8 cellular contexts compared by ENCODE assay signal in genomic region chr5:134174841-134175839, GRCh38. TPM values are rescaled to one million over a fixed set of nuclear protein-coding genes. Genes with fewer than 3 reads are reported as not detected.
DNase-seq lines count a peak whose midpoint lies in the region; ATAC-seq and TF ChIP-seq lines count a peak whose summit lies in the region.

No MANE protein-coding gene starts in this region.

- H3K4me1 ChIP-seq in A673 (ENCODE audit: insufficient read depth, low read length, poor library complexity, severe bottlenecking) (peaks cover 20% of the 10 kb centered on the region), GM23248 (ENCODE audit: insufficient read depth) (peaks cover 17% of the 10 kb centered on the region), parathyroid adenoma (peaks cover 4% of the 10 kb centered on the region)

- H3K9me3 ChIP-seq in A673 (ENCODE audit: low read depth, low read length, poor library complexity, severe bottlenecking) (no peaks in the 10 kb centered on the region), GM23248 (ENCODE audit: low read depth) (no peaks in the 10 kb centered on the region), SK-N-MC (ENCODE audit: low read depth, low read length) (no peaks in the 10 kb centered on the region), parathyroid adenoma (ENCODE audit: control insufficient read depth, low read length) (no peaks in the 10 kb centered on the region)

- DNase-seq in A673 (ENCODE audit: low spot score) (peak; percentile 43), GM23248 (peak; percentile 63), SK-N-MC (ENCODE audit: low read depth, low spot score) (no peak), erythroblast (lab: John Stamatoyannopoulos, UW) (peak; percentile 62 to 73), DMS153 (lab: John Stamatoyannopoulos, UW) (no peak)

- intact Hi-C loops in A673 (cut with micrococcal nuclease; ENCODE audit: unreplicated experiment), result no loop called here

- peak overlapping the region; percentile 100 for H3K27ac ChIP-seq in A673 (ENCODE audit: low read depth, low read length, poor library complexity, severe bottlenecking)
- peak overlapping the region; percentile 91 for H3K27ac ChIP-seq in GM23248
- peak overlapping the region; percentile 32; the same call in 1 of the 2 replicates for H3K27ac ChIP-seq in SK-N-MC
- peak overlapping the region; percentile 99 for H3K27ac ChIP-seq in parathyroid adenoma

- H3K9ac ChIP-seq in GM23248 (peak overlapping the region; percentile 95), SK-N-MC (ENCODE audit: insufficient read length) (peak overlapping the region; percentile 97), parathyroid adenoma (peak overlapping the region; percentile 91)

- 11% methylated on average over 10 of the region's 10 CpGs for WGBS in GM23248 (ENCODE audit: low coverage in 1 of 2, low lambda C conversion rate in 2 of 2, missing lambda C conversion rate in 2 of 2), 2 experiments

- no peak for TF ChIP-seq CTCF in A673 (conservative IDR thresholded peaks at IDR 0.05; ENCODE audit: low read depth, low read length)
- no peak for TF ChIP-seq CTCF in parathyroid adenoma (IDR thresholded peaks at IDR 0.05)

- in situ Hi-C loops in GM23248 (cut with MboI), result loop anchor here (25.0 kb wide), 1 partner anchor 412 kb away; no protein-coding TSS in a partner anchor

- H3K4me3 ChIP-seq in A673 (ENCODE audit: low read depth, low read length, poor library complexity, severe bottlenecking) (peak overlapping the region; percentile 88), GM23248 (peak overlapping the region; percentile 87), SK-N-MC (peak overlapping the region; percentile 85), parathyroid adenoma (ENCODE audit: low read depth, low read length) (peak overlapping the region; percentile 95)

- H3K4me2 ChIP-seq in GM23248 (ENCODE audit: unreplicated experiment), result peak overlapping the region; percentile 96
- H3K4me2 ChIP-seq in parathyroid adenoma (ENCODE audit: low read length), result peak overlapping the region; percentile 83

- H3K36me3 ChIP-seq in A673 (ENCODE audit: insufficient read depth, low read length, poor library complexity, severe bottlenecking) (peaks cover 36% of the 10 kb centered on the region), GM23248 (ENCODE audit: low read depth) (peaks cover 23% of the 10 kb centered on the region), SK-N-MC (ENCODE audit: insufficient read depth, low read length) (peaks cover 41% of the 10 kb centered on the region), parathyroid adenoma (ENCODE audit: control insufficient read depth, insufficient read depth, low read length) (no peaks in the 10 kb centered on the region)

- ATAC-seq in GM21360 (IDR thresholded peaks at IDR 0.05; ENCODE audit: unreplicated experiment), result no peak
- ATAC-seq in activated CD4-positive, CD25-positive, alpha-beta regulatory T cell treated with anti-CD3 and anti-CD28 coated beads, Interleukin-2, amount 50 U/mL, for 24 hours, result no peak

- H2AFZ ChIP-seq in GM23248 (no peak overlapping the region), parathyroid adenoma (no peak overlapping the region)

- CTCF ChIA-PET in A673 (lab: Charles Lee), result no interaction called here

- no peak for TF ChIP-seq POLR2A in erythroblast (IDR thresholded peaks at IDR 0.05; ENCODE audit: low read length)

- TSS peak; percentile 53 for BruUV-seq in A673 (replicated peaks; lab: Mats Ljungman, UMichigan)

- H4K20me1 ChIP-seq in GM23248 (ENCODE audit: insufficient read depth), result peaks cover 17% of the 10 kb centered on the region

- peaks cover 26% of the 10 kb centered on the region for H3F3A ChIP-seq in GM23248 (ENCODE audit: insufficient read depth)

- H3K79me2 ChIP-seq in GM23248 (ENCODE audit: insufficient read depth) (peaks cover 66% of the 10 kb centered on the region), parathyroid adenoma (peaks cover 32% of the 10 kb centered on the region)

- POLR2A ChIA-PET in A673 (lab: Charles Lee; ENCODE audit: low non-redundant PET), result no interaction called here

- no peaks in the 10 kb centered on the region for H3K9me2 ChIP-seq in GM23248 (ENCODE audit: insufficient read depth)

- H3K27me3 ChIP-seq in A673 (replicated peaks; ENCODE audit: insufficient read depth, low read depth, low read length, poor library complexity), result no peaks in the 10 kb centered on the region
- H3K27me3 ChIP-seq in GM23248 (replicated peaks; ENCODE audit: insufficient read depth), result no peaks in the 10 kb centered on the region
- H3K27me3 ChIP-seq in parathyroid adenoma (ENCODE audit: control insufficient read depth, insufficient read depth, low read length), result no peaks in the 10 kb centered on the region

RNA-seq across cellular contexts. Expression of gene SKP1, which starts 1.6 kb away (rescaled TPM):
- total RNA-seq in A673 (2021), result 409 and 465 TPM in 2 replicates
- total RNA-seq in GM23248 (2014; rRNA removed; shearing (Covaris generic)), result 238 and 245 TPM in 2 replicates
- polyA plus RNA-seq in GM23248 (2016; fragmentation: Nextera tagmentation; extraction: Ambion mirVana), result 1,125 and 1,145 TPM in 2 replicates

RNA-seq across cellular contexts. Expression of gene PPP2CA, which starts 50.7 kb away (rescaled TPM):
- 227 and 233 TPM in 2 replicates for total RNA-seq in A673 (2021)
- 184 and 193 TPM in 2 replicates for total RNA-seq in GM23248 (2014; rRNA removed; shearing (Covaris generic))
- 223 and 249 TPM in 2 replicates for polyA plus RNA-seq in GM23248 (2016; fragmentation: Nextera tagmentation; extraction: Ambion mirVana)

Comparison
In these comparisons a context has a peak if more than half of its experiments do, and no peak if none do; other contexts are left out.
1. DNase-seq: peak in A673 (single experiment), GM23248 (single experiment) and erythroblast (2 of 2); none in SK-N-MC (single experiment) and DMS153 (single experiment).
2. H3K27ac ChIP-seq: peak in every context shown above with its lines; median percentile 100 in A673; 99 in parathyroid adenoma; 91 in GM23248; 32 in SK-N-MC.
3. Peak in every context shown above with its lines, with median percentiles within 50 percentile points of each other: H3K4me3 ChIP-seq and H3K9ac ChIP-seq.